ENCODE assay signal across 8 cellular contexts in genomic region chr4:57442834-57443291, GRCh38.
DNase-seq lines count a peak whose midpoint lies in the region; ATAC-seq, FAIRE-seq and TF ChIP-seq lines count a peak whose summit lies in the region.

No MANE protein-coding gene starts in this region.

- H3K4me3 Mint-ChIP-seq in activated CD4-positive, alpha-beta T cell treated with anti-CD3 and anti-CD28 coated beads for 36 hours = no peak overlapping the region

- H3K36me3 ChIP-seq in trophoblast cell (ENCODE audit: control insufficient read depth in 1 of 2, insufficient read depth in 2 of 2, low read length in 2 of 2) = no peaks in the 10 kb centered on the region

- H2AFZ ChIP-seq in trophoblast cell (ENCODE audit: insufficient read depth, low read length, poor library complexity) = no peak overlapping the region

- no peak overlapping the region for H4K8ac ChIP-seq in trophoblast cell (ENCODE audit: low read depth, low read length)

- no peak overlapping the region for H3K14ac ChIP-seq in trophoblast cell (ENCODE audit: low read length)

- H2AK5ac ChIP-seq in trophoblast cell (ENCODE audit: low read length) = no peak overlapping the region

- H2BK5ac ChIP-seq in trophoblast cell (ENCODE audit: low read depth, low read length, poor library complexity) = no peak overlapping the region

- no peaks in the 10 kb centered on the region for H3K9me3 Mint-ChIP-seq in activated CD4-positive, alpha-beta T cell treated with anti-CD3 and anti-CD28 coated beads for 36 hours (ENCODE audit: low read depth)

- H3K79me1 ChIP-seq in trophoblast cell (ENCODE audit: low read length) = no peaks in the 10 kb centered on the region

- ATAC-seq in activated CD4-positive, alpha-beta T cell treated with anti-CD3 and anti-CD28 coated beads for 36 hours = no peak
- ATAC-seq in GM19328 (IDR thresholded peaks at IDR 0.05; ENCODE audit: unreplicated experiment) = no peak

- no peaks in the 10 kb centered on the region for H3K4me1 Mint-ChIP-seq in activated CD4-positive, alpha-beta T cell treated with anti-CD3 and anti-CD28 coated beads for 36 hours

- no peak overlapping the region for H3K9ac ChIP-seq in trophoblast cell (ENCODE audit: low read length)

- FAIRE-seq in HTR-8/SVneo (lab: Jason Lieb, UNC) = no peak

- CTCF ChIA-PET in activated CD4-positive, alpha-beta T cell treated with anti-CD3 and anti-CD28 coated beads for 36 hours (lab: Charles Lee) = interaction anchor here (0.6 kb wide), 1 partner anchor 35 kb away, joined by 3 read pairs; no protein-coding TSS in a partner anchor

- peak; percentile 30 for DNase-seq in activated CD4-positive, alpha-beta T cell treated with anti-CD3 and anti-CD28 coated beads for 36 hours
- DNase-seq in activated CD4-positive, alpha-beta T cell treated with anti-CD3 and anti-CD28 coated beads for 4 hours = no peak
- DNase-seq in HTR-8/SVneo (ENCODE audit: insufficient read length, low spot score) (peak; percentile 15), SK-N-DZ (ENCODE audit: low spot score) (peak; percentile 57), foreskin fibroblast (peak in 1 of 2 donors; percentile 32), trophoblast cell (peak; percentile 52 to 77), posterior vena cava (ENCODE audit: low spot score) (no peak)

- H3K36me3 Mint-ChIP-seq in activated CD4-positive, alpha-beta T cell treated with anti-CD3 and anti-CD28 coated beads for 36 hours (ENCODE audit: low read depth) = no peaks in the 10 kb centered on the region

- intact Hi-C loops in activated CD4-positive, alpha-beta T cell treated with anti-CD3 and anti-CD28 coated beads for 36 hours (cut with DNase I, micrococcal nuclease) = no loop called here
- intact Hi-C loops in posterior vena cava (cut with DNase I) = no loop called here

- WGBS in trophoblast cell (ENCODE audit: extremely low coverage, insufficient coverage, insufficient read length) = no CpG with 5 or more reads among the region's 4 CpGs

- no peak overlapping the region for H4K12ac ChIP-seq in trophoblast cell (ENCODE audit: low read depth, low read length)

- H3K27me3 Mint-ChIP-seq in activated CD4-positive, alpha-beta T cell treated with anti-CD3 and anti-CD28 coated beads for 36 hours = no peaks in the 10 kb centered on the region

- POLR2A ChIA-PET in activated CD4-positive, alpha-beta T cell treated with anti-CD3 and anti-CD28 coated beads for 36 hours (lab: Charles Lee) = no interaction called here

- no peak overlapping the region for H3K23ac ChIP-seq in trophoblast cell (ENCODE audit: low read length)

- no peak overlapping the region for H4K91ac ChIP-seq in trophoblast cell (ENCODE audit: low read depth, low read length)

- no peak overlapping the region for H3K27ac Mint-ChIP-seq in activated CD4-positive, alpha-beta T cell treated with anti-CD3 and anti-CD28 coated beads for 36 hours

- H3K27me3 ChIP-seq in trophoblast cell (ENCODE audit: insufficient read depth, low read length) = no peaks in the 10 kb centered on the region

- H2BK120ac ChIP-seq in trophoblast cell (ENCODE audit: insufficient read depth, low read length, poor library complexity) = no peak overlapping the region

- H3K9me3 ChIP-seq in trophoblast cell (ENCODE audit: insufficient read depth, low read depth, low read length) = no peaks in the 10 kb centered on the region

- H3K18ac ChIP-seq in trophoblast cell (ENCODE audit: low read length) = no peak overlapping the region

- H3K4me3 ChIP-seq in foreskin fibroblast (ENCODE audit: low read depth in 1 of 2, low read length in 2 of 2) = no peak overlapping the region
- no peak overlapping the region for H3K4me3 ChIP-seq in trophoblast cell (ENCODE audit: low read depth, low read length)

- no peak overlapping the region for H3K4ac ChIP-seq in trophoblast cell (ENCODE audit: low read depth, low read length)

- no peak overlapping the region for H3K27ac ChIP-seq in trophoblast cell (ENCODE audit: low read depth, low read length)

- TF ChIP-seq CTCF in foreskin fibroblast (IDR thresholded peaks at IDR 0.05; ENCODE audit: low read depth, low read length) = peak; percentile 63

- no peaks in the 10 kb centered on the region for H3K79me2 ChIP-seq in trophoblast cell (ENCODE audit: control insufficient read depth, insufficient read depth, low read length, poor library complexity)

- H3K4me2 ChIP-seq in trophoblast cell (ENCODE audit: low read length) = no peak overlapping the region

- H2BK12ac ChIP-seq in trophoblast cell (ENCODE audit: low read length) = no peak overlapping the region

- H3K4me1 ChIP-seq in trophoblast cell (ENCODE audit: control insufficient read depth in 1 of 2, insufficient read depth in 2 of 2, low read length in 2 of 2) = peaks cover 2 to 3% of the 10 kb centered on the region in 2 experiments

Comparison
In these comparisons a context has a peak if more than half of its experiments do, and no peak if none do; other contexts are left out.
1. DNase-seq: peak in activated CD4-positive, alpha-beta T cell treated with anti-CD3 and anti-CD28 coated beads for 36 hours (single experiment), HTR-8/SVneo (single experiment), SK-N-DZ (single experiment) and trophoblast cell (2 of 2); none in activated CD4-positive, alpha-beta T cell treated with anti-CD3 and anti-CD28 coated beads for 4 hours (0 of 2) and posterior vena cava (single experiment).